1 cellular context compared by ENCODE assay signal in the genomic region with DNA sequence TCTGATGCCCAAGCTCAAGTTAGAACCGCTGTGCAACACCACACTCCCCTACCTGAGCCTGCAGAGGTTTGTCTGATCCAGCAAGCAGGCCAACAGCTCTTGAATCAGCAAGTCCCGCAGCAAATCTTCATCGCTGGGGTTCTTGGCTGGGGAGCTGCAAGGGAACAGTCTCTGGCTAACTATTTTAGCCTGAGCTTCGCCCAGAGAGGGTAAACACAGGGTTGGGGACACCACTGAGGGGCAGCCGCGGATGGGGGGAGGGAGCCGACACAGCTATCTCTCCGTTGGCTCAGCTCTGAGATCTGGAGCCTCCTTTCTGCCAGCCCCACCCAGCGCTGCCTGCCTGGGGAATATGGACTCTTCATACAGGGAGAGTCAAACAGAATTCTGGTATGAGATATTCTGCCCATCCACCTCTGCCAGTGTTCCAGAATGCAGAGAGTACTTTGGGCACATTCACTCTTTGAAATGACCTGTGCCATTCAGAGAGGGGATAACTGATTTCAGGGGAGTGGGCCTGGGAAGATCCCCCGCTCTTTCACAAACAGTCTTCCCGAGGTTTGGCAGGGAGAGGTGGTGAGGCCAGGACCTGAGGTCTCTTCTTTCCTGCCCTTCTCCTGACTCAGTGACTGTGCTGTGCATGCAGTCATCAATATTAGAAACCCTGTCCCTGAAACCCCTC.
TF ChIP-seq lines count a peak whose summit lies in the region.

No MANE protein-coding gene starts in this region.

TF ChIP-seq in HCT116, 20 proteins besides CTCF, POLR2A, EP300 and RAD21 (continued from another document):
- TF ChIP-seq TCF7L2 (IDR thresholded peaks at IDR 0.05; ENCODE audit: borderline replicate concordance, extremely low read depth, insufficient read depth, insufficient read length) (no peak), JUND (IDR thresholded peaks at IDR 0.05) (no peak), EZH2 (IDR thresholded peaks at IDR 0.05) (no peak), CEBPB (IDR thresholded peaks at IDR 0.05; ENCODE audit: low read depth) (no peak), SRF (IDR thresholded peaks at IDR 0.05; ENCODE audit: low read depth) (no peak), ELF1 (IDR thresholded peaks at IDR 0.05; ENCODE audit: borderline replicate concordance, low read depth) (no peak), EZH2phosphoT487 (IDR thresholded peaks at IDR 0.05; ENCODE audit: borderline replicate concordance) (no peak), EGR1 (IDR thresholded peaks at IDR 0.05; ENCODE audit: low read depth) (no peak), YY1 (IDR thresholded peaks at IDR 0.05; ENCODE audit: extremely low read depth, insufficient replicate concordance, low read depth, low read length) (no peak)
- TF ChIP-seq, protein P1, sequence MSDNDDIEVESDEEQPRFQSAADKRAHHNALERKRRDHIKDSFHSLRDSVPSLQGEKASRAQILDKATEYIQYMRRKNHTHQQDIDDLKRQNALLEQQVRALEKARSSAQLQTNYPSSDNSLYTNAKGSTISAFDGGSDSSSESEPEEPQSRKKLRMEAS (IDR thresholded peaks at IDR 0.05) = no peak
- TF ChIP-seq, protein P2, sequence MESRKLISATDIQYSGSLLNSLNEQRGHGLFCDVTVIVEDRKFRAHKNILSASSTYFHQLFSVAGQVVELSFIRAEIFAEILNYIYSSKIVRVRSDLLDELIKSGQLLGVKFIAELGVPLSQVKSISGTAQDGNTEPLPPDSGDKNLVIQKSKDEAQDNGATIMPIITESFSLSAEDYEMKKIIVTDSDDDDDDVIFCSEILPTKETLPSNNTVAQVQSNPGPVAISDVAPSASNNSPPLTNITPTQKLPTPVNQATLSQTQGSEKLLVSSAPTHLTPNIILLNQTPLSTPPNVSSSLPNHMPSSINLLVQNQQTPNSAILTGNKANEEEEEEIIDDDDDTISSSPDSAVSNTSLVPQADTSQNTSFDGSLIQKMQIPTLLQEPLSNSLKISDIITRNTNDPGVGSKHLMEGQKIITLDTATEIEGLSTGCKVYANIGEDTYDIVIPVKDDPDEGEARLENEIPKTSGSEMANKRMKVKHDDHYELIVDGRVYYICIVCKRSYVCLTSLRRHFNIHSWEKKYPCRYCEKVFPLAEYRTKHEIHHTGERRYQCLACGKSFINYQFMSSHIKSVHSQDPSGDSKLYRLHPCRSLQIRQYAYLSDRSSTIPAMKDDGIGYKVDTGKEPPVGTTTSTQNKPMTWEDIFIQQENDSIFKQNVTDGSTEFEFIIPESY (IDR thresholded peaks at IDR 0.05; ENCODE audit: extremely low read depth, insufficient replicate concordance, low read length) = no peak
- TF ChIP-seq, protein P3, sequence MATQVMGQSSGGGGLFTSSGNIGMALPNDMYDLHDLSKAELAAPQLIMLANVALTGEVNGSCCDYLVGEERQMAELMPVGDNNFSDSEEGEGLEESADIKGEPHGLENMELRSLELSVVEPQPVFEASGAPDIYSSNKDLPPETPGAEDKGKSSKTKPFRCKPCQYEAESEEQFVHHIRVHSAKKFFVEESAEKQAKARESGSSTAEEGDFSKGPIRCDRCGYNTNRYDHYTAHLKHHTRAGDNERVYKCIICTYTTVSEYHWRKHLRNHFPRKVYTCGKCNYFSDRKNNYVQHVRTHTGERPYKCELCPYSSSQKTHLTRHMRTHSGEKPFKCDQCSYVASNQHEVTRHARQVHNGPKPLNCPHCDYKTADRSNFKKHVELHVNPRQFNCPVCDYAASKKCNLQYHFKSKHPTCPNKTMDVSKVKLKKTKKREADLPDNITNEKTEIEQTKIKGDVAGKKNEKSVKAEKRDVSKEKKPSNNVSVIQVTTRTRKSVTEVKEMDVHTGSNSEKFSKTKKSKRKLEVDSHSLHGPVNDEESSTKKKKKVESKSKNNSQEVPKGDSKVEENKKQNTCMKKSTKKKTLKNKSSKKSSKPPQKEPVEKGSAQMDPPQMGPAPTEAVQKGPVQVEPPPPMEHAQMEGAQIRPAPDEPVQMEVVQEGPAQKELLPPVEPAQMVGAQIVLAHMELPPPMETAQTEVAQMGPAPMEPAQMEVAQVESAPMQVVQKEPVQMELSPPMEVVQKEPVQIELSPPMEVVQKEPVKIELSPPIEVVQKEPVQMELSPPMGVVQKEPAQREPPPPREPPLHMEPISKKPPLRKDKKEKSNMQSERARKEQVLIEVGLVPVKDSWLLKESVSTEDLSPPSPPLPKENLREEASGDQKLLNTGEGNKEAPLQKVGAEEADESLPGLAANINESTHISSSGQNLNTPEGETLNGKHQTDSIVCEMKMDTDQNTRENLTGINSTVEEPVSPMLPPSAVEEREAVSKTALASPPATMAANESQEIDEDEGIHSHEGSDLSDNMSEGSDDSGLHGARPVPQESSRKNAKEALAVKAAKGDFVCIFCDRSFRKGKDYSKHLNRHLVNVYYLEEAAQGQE (IDR thresholded peaks at IDR 0.05; ENCODE audit: low read depth) = no peak
